In the genomic region with DNA sequence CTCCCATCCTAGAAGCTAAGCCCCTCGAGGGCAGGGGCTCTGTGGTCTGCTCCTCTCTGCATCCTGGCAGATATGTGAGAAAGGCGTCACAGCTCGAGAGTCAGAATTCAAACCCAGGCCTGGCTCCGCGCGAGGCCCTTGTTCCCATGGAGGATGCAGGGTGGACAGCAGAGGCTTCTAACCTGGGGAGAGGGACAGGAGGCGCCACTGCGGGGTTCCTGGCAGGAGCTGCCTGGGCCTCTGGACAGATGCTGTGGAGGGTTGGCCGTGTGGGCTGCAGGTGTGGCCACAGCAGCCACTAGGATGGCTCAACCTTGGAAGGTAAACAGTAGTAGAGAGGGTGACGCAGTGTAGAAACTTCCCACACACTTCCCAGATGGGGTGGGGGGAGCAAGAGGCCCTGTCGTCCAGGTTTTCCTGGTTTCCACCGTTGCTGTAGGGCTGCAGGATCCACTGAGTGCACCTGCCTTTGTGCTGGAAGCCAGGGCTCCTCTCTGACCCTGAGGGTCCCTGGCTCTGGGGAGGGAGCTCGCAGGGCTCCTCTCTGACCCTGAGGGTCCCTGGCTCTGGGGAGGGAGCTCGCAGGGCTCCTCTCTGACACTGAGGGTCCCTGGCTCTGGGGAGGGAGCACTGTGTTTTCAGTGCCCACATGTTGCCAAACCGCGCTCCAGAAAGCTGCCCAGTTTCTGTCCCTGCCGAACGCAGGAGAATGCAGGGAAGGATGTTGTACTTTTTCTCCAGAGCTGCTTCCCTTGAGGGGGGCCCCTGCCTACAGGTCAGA, we compare ENCODE assay signal across 24 cellular contexts. TPM values are rescaled to one million over a fixed set of nuclear protein-coding genes. Genes with fewer than 3 reads are reported as not detected.
DNase-seq lines count a peak whose midpoint lies in the region; ATAC-seq, FAIRE-seq and TF ChIP-seq lines count a peak whose summit lies in the region.
"Had no signal": no experiment of that assay in that cellular context is flagged by ENCODE, and none has a peak within 500 bp of the region (broad histone marks: within the 10 kb centered on the region; RNA-seq: fewer than 3 reads in every experiment).

No MANE protein-coding gene starts in this region.

- H3K4me3 Mint-ChIP-seq in activated naive CD8-positive, alpha-beta T cell treated with anti-CD3 and anti-CD28 coated beads for 36 hours, result no peak overlapping the region
- H3K4me3 Mint-ChIP-seq: activated CD4-positive, alpha-beta memory T cell treated with anti-CD3 and anti-CD28 coated beads, Interleukin-2, amount 10 ng/mL, durations not matched to agents 7 days and 5 days had no signal

- no peak for TF ChIP-seq POLR2A in HepG2 (IDR thresholded peaks at IDR 0.05; ENCODE audit: insufficient read depth in 1 of 2, low read depth in 2 of 2, low read length in 2 of 2)
- no peak for TF ChIP-seq POLR2A in spleen (IDR thresholded peaks at IDR 0.05)

- H3K79me2 ChIP-seq in HepG2 (ENCODE audit: insufficient read depth, low read length), result no peaks in the 10 kb centered on the region
- H3K79me2 ChIP-seq: hepatocyte had no signal

- BruUV-seq in HepG2 (replicated peaks; lab: Mats Ljungman, UMichigan), result no TSS peak

- POLR2A ChIA-PET in HepG2 (lab: Yijun Ruan, JAX), result no interaction called here

- peaks cover 27% of the 10 kb centered on the region for H3K4me1 Mint-ChIP-seq in activated naive CD8-positive, alpha-beta T cell treated with anti-CD3 and anti-CD28 coated beads for 36 hours

- TF ChIP-seq RAD21 in HepG2 (CRISPR knock-in tag; IDR thresholded peaks at IDR 0.05), result no peak

- H2AFZ ChIP-seq in HepG2 (ENCODE audit: low read length), result no peak overlapping the region
- H2AFZ ChIP-seq: hepatocyte had no signal

- in situ Hi-C loops in HepG2 (cut with HindIII; ENCODE audit: extremely low pct_ligation_motif_present, low pct_unique_long_range_greater_than_20kb), result no loop called here

- H3K36me3 ChIP-seq in HepG2 (replicated peaks in 1 of 2; ENCODE audit: control insufficient read depth in 1 of 2, insufficient read depth in 2 of 2, low read length in 2 of 2) (peaks cover 47 to 70% of the 10 kb centered on the region in 2 experiments), spleen (peaks cover 6 to 100% (median 93%) of the 10 kb centered on the region in 6 donors)
- H3K36me3 ChIP-seq: ovary had no signal

- H3K9me3 Mint-ChIP-seq in activated naive CD8-positive, alpha-beta T cell treated with anti-CD3 and anti-CD28 coated beads for 36 hours, result no peaks in the 10 kb centered on the region
- H3K9me3 Mint-ChIP-seq: activated CD4-positive, alpha-beta memory T cell treated with anti-CD3 and anti-CD28 coated beads, Interleukin-2, amount 10 ng/mL, durations not matched to agents 7 days and 5 days had no signal

- H3K4me1 ChIP-seq in HepG2 (ENCODE audit: insufficient read depth, low read length) (no peaks in the 10 kb centered on the region), spleen (peaks cover 24 to 100% (median 69%) of the 10 kb centered on the region in 6 donors)

- FAIRE-seq in HepG2 (lab: Jason Lieb, UNC), result no peak
- FAIRE-seq: astrocyte, GM18507, RCC 7860 had no signal

- no peak overlapping the region for H3K9ac ChIP-seq in HepG2 (ENCODE audit: insufficient read depth, low read depth, low read length)

- H3K9me3 ChIP-seq in HepG2 (ENCODE audit: low read length), result no peaks in the 10 kb centered on the region
- H3K9me3 ChIP-seq in spleen, result no peaks in the 10 kb centered on the region
- H3K9me3 ChIP-seq: ovary, suprapubic skin had no signal

- no peak for TF ChIP-seq EP300 in HepG2 (IDR thresholded peaks at IDR 0.05; ENCODE audit: low read depth in 2 of 2, low read length in 2 of 2)
- TF ChIP-seq EP300 in HepG2 (CRISPR knock-in tag; IDR thresholded peaks at IDR 0.05; ENCODE audit: borderline replicate concordance), result no peak

- H3K4me3 ChIP-seq in HepG2 (replicated peaks in 1 of 3; ENCODE audit: insufficient read depth in 1 of 3, low read depth in 2 of 3, low read length in 3 of 3) (no peak overlapping the region), spleen (no peak overlapping the region)
- H3K4me3 ChIP-seq: hepatocyte, ovary, SK-N-MC, suprapubic skin had no signal

- WGBS in HepG2 (ENCODE audit: low lambda C conversion rate), result 98% methylated on average over 18 of the region's 18 CpGs
- WGBS in spleen, 5 donors, result 79 to 99% (median 88%) methylated on average over 10 to 18 of the region's 18 CpGs

- no peaks in the 10 kb centered on the region; the same call in 1 of the 2 replicates for H4K20me1 ChIP-seq in HepG2 (ENCODE audit: insufficient read depth, low read length)

- peaks cover 40% of the 10 kb centered on the region for H3K36me3 Mint-ChIP-seq in activated naive CD8-positive, alpha-beta T cell treated with anti-CD3 and anti-CD28 coated beads for 36 hours

- no peak; the same call in 2 of the 3 replicates for ATAC-seq in HepG2
- ATAC-seq in GM18858 (IDR thresholded peaks at IDR 0.05; ENCODE audit: unreplicated experiment), result no peak
- ATAC-seq: HCT116 had no signal

- H3K27me3 ChIP-seq in HepG2 (ENCODE audit: control insufficient read depth in 1 of 2, insufficient read depth in 2 of 2, low read length in 2 of 2) (no peaks in the 10 kb centered on the region), spleen (replicated peaks in 1 of 7) (no peaks in the 10 kb centered on the region)
- H3K27me3 ChIP-seq: hepatocyte, ovary, suprapubic skin had no signal

- no peak overlapping the region for H3K4me2 ChIP-seq in HepG2 (ENCODE audit: low read depth, low read length)
- H3K4me2 ChIP-seq: hepatocyte had no signal

- no peaks in the 10 kb centered on the region for H3K27me3 Mint-ChIP-seq in activated naive CD8-positive, alpha-beta T cell treated with anti-CD3 and anti-CD28 coated beads for 36 hours
- H3K27me3 Mint-ChIP-seq: activated CD4-positive, alpha-beta memory T cell treated with anti-CD3 and anti-CD28 coated beads, Interleukin-2, amount 10 ng/mL, durations not matched to agents 7 days and 5 days had no signal

- CTCF ChIA-PET in HepG2 (lab: Yijun Ruan, JAX; ENCODE audit: low intra/inter-chr PET ratio, low total read pairs), result no interaction called here

- no peak for TF ChIP-seq CTCF in HepG2 (CRISPR knock-in tag; IDR thresholded peaks at IDR 0.05)
- no peak for TF ChIP-seq CTCF in spleen (IDR thresholded peaks at IDR 0.05 in 8 of 11, conservative IDR thresholded peaks at IDR 0.05 in 3 of 11)

- peak; percentile 5 for DNase-seq in activated naive CD4-positive, alpha-beta T cell treated with anti-CD3 and anti-CD28 coated beads, Interleukin-2, amount 50 U/mL, for 16 hours
- no peak for DNase-seq in activated naive CD4-positive, alpha-beta T cell treated with Interleukin-2 at 50 U/mL for 16 hours
- no peak for DNase-seq in activated naive CD8-positive, alpha-beta T cell treated with anti-CD3 and anti-CD28 coated beads for 36 hours
- no peak for DNase-seq in HepG2 (ENCODE audit: low spot score)
- peak; percentile 66 for DNase-seq in spleen
- no peak for DNase-seq in DMS153 (lab: John Stamatoyannopoulos, UW)
- no peak for DNase-seq in mesenteric fat pad (ENCODE audit: low spot score)
- DNase-seq: activated CD4-positive, alpha-beta memory T cell treated with anti-CD3 and anti-CD28 coated beads, Interleukin-2, amount 10 ng/mL, durations not matched to agents 7 days and 5 days; activated gamma-delta T cell treated with Interleukin-2 at 50 U/mL for 16 hours; cerebellar nuclear complex; NCI-H1694; NCI-H2171 treated with DMSO at 0.1 percent for 48 hours; NCI-H526 had no signal

- intact Hi-C loops in HepG2 (cut with micrococcal nuclease; ENCODE audit: unreplicated experiment) (no loop called here), spleen (cut with DNase I; ENCODE audit: low total_unique reads) (no loop called here)

- H3K27ac ChIP-seq in HepG2 (ENCODE audit: extremely low read length, insufficient read depth, low read length), result no peak overlapping the region
- peak overlapping the region in 1 of 8 donors; percentile 14 for H3K27ac ChIP-seq in spleen
- H3K27ac ChIP-seq: C4-2B, epithelial cell of prostate, hepatocyte, ovary, SK-N-MC, suprapubic skin had no signal

- peak overlapping the region; percentile 42 for H3K27ac Mint-ChIP-seq in activated naive CD8-positive, alpha-beta T cell treated with anti-CD3 and anti-CD28 coated beads for 36 hours
- H3K27ac Mint-ChIP-seq: activated CD4-positive, alpha-beta memory T cell treated with anti-CD3 and anti-CD28 coated beads, Interleukin-2, amount 10 ng/mL, durations not matched to agents 7 days and 5 days had no signal

RNA-seq across cellular contexts. Expression of a gene that starts 14.2 kb away (rescaled TPM):
- 100 to 1,000 TPM; 142 to 144 TPM for total RNA-seq in activated naive CD8-positive, alpha-beta T cell treated with anti-CD3 and anti-CD28 coated beads for 36 hours
- 29.6 and 34.2 TPM in 2 replicates for total RNA-seq in HepG2 (2016; rRNA removed; fragmentation: Illumina TruSeq; extraction: Trizol)
- total RNA-seq in HepG2 (2016; cell fraction: cytosol; rRNA removed; fragmentation: Illumina TruSeq; extraction: Trizol; ENCODE audit: low read depth), result 29.5 and 32.8 TPM in 2 replicates
- 24.0 and 34.3 TPM in 2 replicates for total RNA-seq in HepG2 (2016; cell fraction: insoluble cytoplasmic fraction; rRNA removed; fragmentation: Illumina TruSeq; extraction: Trizol)
- total RNA-seq in HepG2 (2016; cell fraction: membrane; rRNA removed; fragmentation: Illumina TruSeq; extraction: Trizol), result 69.5 and 80.5 TPM in 2 replicates
- 16.2 and 19.5 TPM in 2 replicates for total RNA-seq in HepG2 (2016; cell fraction: nucleus; rRNA removed; fragmentation: Illumina TruSeq; extraction: Trizol)
- 24.2 and 30.0 TPM in 2 replicates for polyA plus RNA-seq in HepG2 (2011; rRNA removed)
- polyA plus RNA-seq in HepG2 (2011; cell fraction: cytosol; rRNA removed), result 25.8 and 35.6 TPM in 2 replicates
- 24.4 and 25.9 TPM in 2 replicates for polyA plus RNA-seq in HepG2 (2011; cell fraction: nucleus; rRNA removed)
- 13.9 and 24.8 TPM in 2 replicates for polyA plus RNA-seq in HepG2 (2012)
- polyA plus RNA-seq in HepG2 (2016; cell fraction: cytosol; fragmentation: Illumina TruSeq; extraction: Trizol; ENCODE audit: low read depth), result 44.0 and 53.1 TPM in 2 replicates
- 40.7 and 50.0 TPM in 2 replicates for polyA plus RNA-seq in HepG2 (2016; cell fraction: insoluble cytoplasmic fraction; fragmentation: Illumina TruSeq; extraction: Trizol; ENCODE audit: low read depth)
- polyA plus RNA-seq in HepG2 (2016; cell fraction: membrane; fragmentation: Illumina TruSeq; extraction: Trizol; ENCODE audit: low read depth), result 80.4 and 89.1 TPM in 2 replicates
- 34.0 and 39.8 TPM in 2 replicates for polyA plus RNA-seq in HepG2 (2016; cell fraction: nucleus; fragmentation: Illumina TruSeq; extraction: Trizol; ENCODE audit: insufficient read depth, low read depth)
- polyA minus RNA-seq in HepG2 (2011; rRNA and poly(A)+ RNA removed; ENCODE audit: low replicate concordance), result 9.8 and 33.7 TPM in 2 replicates
- 16.2 and 17.4 TPM in 2 replicates for polyA minus RNA-seq in HepG2 (2011; cell fraction: cytosol; rRNA and poly(A)+ RNA removed)
- 6.2 and 7.1 TPM in 2 replicates for polyA minus RNA-seq in HepG2 (2011; cell fraction: nucleus; rRNA and poly(A)+ RNA removed)
- 100 to 1,000 TPM in 1 of 7 donors, 10 to 100 TPM in 6; 49.2 to 120 (median 61.6) TPM for total RNA-seq in spleen
- polyA plus RNA-seq in spleen, result 10 to 100 TPM; 48.6 to 87.8 (median 81.2) TPM
- total RNA-seq in mesenteric fat pad, result 16.9 TPM

RNA-seq across cellular contexts. Expression of a gene that starts 54.4 kb away (rescaled TPM):
- 10 to 100 TPM; 59.0 to 60.0 TPM for total RNA-seq in activated naive CD8-positive, alpha-beta T cell treated with anti-CD3 and anti-CD28 coated beads for 36 hours
- total RNA-seq in HepG2 (2016; rRNA removed; fragmentation: Illumina TruSeq; extraction: Trizol) (72.9 and 84.7 TPM in 2 replicates), spleen (10 to 100 TPM; 22.0 to 41.3 (median 24.2) TPM), mesenteric fat pad (18.0 TPM)
- 7.0 TPM in 2 replicates for total RNA-seq in HepG2 (2016; cell fraction: cytosol; rRNA removed; fragmentation: Illumina TruSeq; extraction: Trizol; ENCODE audit: low read depth)
- total RNA-seq in HepG2 (2016; cell fraction: insoluble cytoplasmic fraction; rRNA removed; fragmentation: Illumina TruSeq; extraction: Trizol), result 69.1 and 75.0 TPM in 2 replicates
- total RNA-seq in HepG2 (2016; cell fraction: membrane; rRNA removed; fragmentation: Illumina TruSeq; extraction: Trizol), result 12.7 and 13.6 TPM in 2 replicates
- total RNA-seq in HepG2 (2016; cell fraction: nucleus; rRNA removed; fragmentation: Illumina TruSeq; extraction: Trizol), result 52.3 and 56.5 TPM in 2 replicates
- polyA plus RNA-seq in HepG2 (2011; rRNA removed) (29.2 and 36.1 TPM in 2 replicates), spleen (10 to 100 TPM; 16.2 to 20.2 (median 16.7) TPM)
- 38.8 and 67.0 TPM in 2 replicates for polyA plus RNA-seq in HepG2 (2011; cell fraction: cytosol; rRNA removed)
- 104 and 106 TPM in 2 replicates for polyA plus RNA-seq in HepG2 (2011; cell fraction: nucleus; rRNA removed)
- 40.7 and 46.9 TPM in 2 replicates for polyA plus RNA-seq in HepG2 (2012)
- 5.7 and 6.3 TPM in 2 replicates for polyA plus RNA-seq in HepG2 (2016; cell fraction: cytosol; fragmentation: Illumina TruSeq; extraction: Trizol; ENCODE audit: low read depth)
- 85.9 and 97.1 TPM in 2 replicates for polyA plus RNA-seq in HepG2 (2016; cell fraction: insoluble cytoplasmic fraction; fragmentation: Illumina TruSeq; extraction: Trizol; ENCODE audit: low read depth)
- 6.4 and 8.4 TPM in 2 replicates for polyA plus RNA-seq in HepG2 (2016; cell fraction: membrane; fragmentation: Illumina TruSeq; extraction: Trizol; ENCODE audit: low read depth)
- 70.0 and 74.0 TPM in 2 replicates for polyA plus RNA-seq in HepG2 (2016; cell fraction: nucleus; fragmentation: Illumina TruSeq; extraction: Trizol; ENCODE audit: insufficient read depth, low read depth)
- polyA minus RNA-seq in HepG2 (2011; rRNA and poly(A)+ RNA removed; ENCODE audit: low replicate concordance), result 47.5 and 58.8 TPM in 2 replicates
- polyA minus RNA-seq in HepG2 (2011; cell fraction: cytosol; rRNA and poly(A)+ RNA removed), result 20.8 and 32.8 TPM in 2 replicates
- polyA minus RNA-seq in HepG2 (2011; cell fraction: nucleus; rRNA and poly(A)+ RNA removed), result 119 and 124 TPM in 2 replicates

Comparison
In these comparisons a context has a peak if more than half of its experiments do, and no peak if none do; other contexts are left out.
1. DNase-seq: peak in activated naive CD4-positive, alpha-beta T cell treated with anti-CD3 and anti-CD28 coated beads, Interleukin-2, amount 50 U/mL, for 16 hours (single experiment) and spleen (single experiment); none in activated naive CD4-positive, alpha-beta T cell treated with Interleukin-2 at 50 U/mL for 16 hours (single experiment), activated naive CD8-positive, alpha-beta T cell treated with anti-CD3 and anti-CD28 coated beads for 36 hours (single experiment), HepG2 (single experiment), DMS153 (single experiment) and mesenteric fat pad (single experiment).